Comparison of ENCODE assay signal across 13 cellular contexts in the genomic region with DNA sequence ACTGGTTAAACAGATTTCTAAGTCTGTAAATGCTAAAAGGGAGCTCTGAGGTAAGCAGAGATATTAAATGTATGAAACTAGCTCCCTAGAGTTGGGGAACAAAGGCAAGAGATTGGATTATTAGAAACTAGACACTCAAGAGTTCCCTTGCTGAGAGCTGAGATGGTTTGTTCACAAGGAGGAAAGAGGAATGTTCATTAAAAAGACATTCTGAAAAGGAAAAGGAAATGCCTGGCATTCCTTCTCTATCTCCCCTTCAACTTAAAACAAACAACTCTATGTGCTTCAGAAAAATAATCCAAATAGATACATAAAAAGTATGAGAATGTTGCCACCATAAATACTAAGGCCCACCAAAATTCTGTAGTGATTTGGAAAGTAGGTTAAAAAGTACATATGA.
A peak's percentile ranks its signal among the peaks of the same experiment; 100 is the strongest.
DNase-seq lines count a peak whose midpoint lies in the region; ATAC-seq and TF ChIP-seq lines count a peak whose summit lies in the region.
"Had no signal": no experiment of that assay in that cellular context is flagged by ENCODE, and none has a peak within 500 bp of the region (broad histone marks: within the 10 kb centered on the region; RNA-seq: fewer than 3 reads in every experiment).

No MANE protein-coding gene starts in this region.

- ATAC-seq in GM18498 (IDR thresholded peaks at IDR 0.05; ENCODE audit: unreplicated experiment), result no peak
- ATAC-seq: gastrocnemius medialis had no signal

- H3K4me3 ChIP-seq in AG04449 (ENCODE audit: low read depth, low read length) (no peak overlapping the region), HUES64 (ENCODE audit: low read length) (no peak overlapping the region)
- H3K4me3 ChIP-seq: BLaER1 treated with 17β-estradiol and CSF1 and Interleukin-3, amounts not matched to agents 10 nM and 100 nM; gastrocnemius medialis had no signal

- no peak overlapping the region for H3K4me3 Mint-ChIP-seq in endothelial cell (ENCODE audit: unreplicated experiment)
- H3K4me3 Mint-ChIP-seq: naive B cell had no signal

- peak overlapping the region; percentile 99 for H3K27ac Mint-ChIP-seq in endothelial cell (ENCODE audit: unreplicated experiment)

- TF ChIP-seq CTCF in AG04449 (IDR thresholded peaks at IDR 0.05; ENCODE audit: insufficient read depth, low read length, missing control alignments) (no peak), endothelial cell (IDR thresholded peaks at IDR 0.05; ENCODE audit: unreplicated experiment) (no peak)

- peak; percentile 59 for DNase-seq in AG04449 (ENCODE audit: low read depth, low spot score)
- no peak for DNase-seq in endothelial cell (ENCODE audit: low spot score)
- peak; percentile 41 for DNase-seq in myocyte (ENCODE audit: low read depth)
- DNase-seq in GDM1 (lab: John Stamatoyannopoulos, UW), result no peak
- DNase-seq in DMS153 treated with DMSO at 0.1 percent for 48 hours (lab: John Stamatoyannopoulos, UW; ENCODE audit: unreplicated experiment), result no peak
- no peak for DNase-seq in NCI-H748 treated with DMSO at 0.1 percent for 48 hours (lab: John Stamatoyannopoulos, UW)
- DNase-seq: amygdala, gastrocnemius medialis, naive B cell, NCI-H774 had no signal

- H3K27me3 Mint-ChIP-seq in endothelial cell (ENCODE audit: unreplicated experiment), result peaks cover 4% of the 10 kb centered on the region
- H3K27me3 Mint-ChIP-seq: naive B cell had no signal

- POLR2A ChIA-PET in AG04449 (lab: Yijun Ruan, JAX), result interaction anchor here (1.0 to 2.6 kb wide), 3 partner anchors 80 to 100 kb away, joined by 3 to 27 read pairs (median 3); a partner anchor contains a TSS

- H3K4me1 Mint-ChIP-seq in endothelial cell (ENCODE audit: unreplicated experiment), result peaks cover 61% of the 10 kb centered on the region

- H3K9me3 Mint-ChIP-seq in endothelial cell (ENCODE audit: unreplicated experiment), result no peaks in the 10 kb centered on the region

- peak overlapping the region; percentile 47; the same call in 1 of the 2 replicates for H3K9ac ChIP-seq in HUES64 (ENCODE audit: low read depth, low read length)
- H3K9ac ChIP-seq: BLaER1 treated with 17β-estradiol and CSF1 and Interleukin-3, amounts not matched to agents 10 nM and 100 nM had no signal

- peaks cover 43% of the 10 kb centered on the region for H3K4me1 ChIP-seq in HUES64 (ENCODE audit: insufficient read depth, low read length)

- no peaks in the 10 kb centered on the region for H3K36me3 Mint-ChIP-seq in endothelial cell (ENCODE audit: low read depth, unreplicated experiment)

- CTCF ChIA-PET in AG04449 (lab: Yijun Ruan, JAX), result interaction anchor here (1.0 to 3.2 kb wide), 6 partner anchors 9 to 433 kb away, joined by 4 to 14 read pairs (median 6); no protein-coding TSS in a partner anchor

- H3K36me3 ChIP-seq in HUES64 (ENCODE audit: insufficient read depth, low read length), result no peaks in the 10 kb centered on the region
- H3K36me3 ChIP-seq: gastrocnemius medialis had no signal

- H3K9me3 ChIP-seq in HUES64 (ENCODE audit: insufficient read depth, low read depth, low read length), result no peaks in the 10 kb centered on the region
- H3K9me3 ChIP-seq: BLaER1 treated with 17β-estradiol and CSF1 and Interleukin-3, amounts not matched to agents 10 nM and 100 nM; gastrocnemius medialis had no signal

- H3K27me3 ChIP-seq in HUES64 (ENCODE audit: insufficient read depth, low read length), result no peaks in the 10 kb centered on the region
- H3K27me3 ChIP-seq: BLaER1 treated with 17β-estradiol and CSF1 and Interleukin-3, amounts not matched to agents 10 nM and 100 nM; gastrocnemius medialis had no signal

- H3K27ac ChIP-seq in HUES64 (ENCODE audit: low read depth, low read length), result peak overlapping the region; percentile 82

Comparison
In these comparisons a context has a peak if more than half of its experiments do, and no peak if none do; other contexts are left out.
1. DNase-seq: peak in AG04449 (single experiment) and myocyte (single experiment); none in endothelial cell (single experiment), GDM1 (single experiment), DMS153 treated with DMSO at 0.1 percent for 48 hours (single experiment) and NCI-H748 treated with DMSO at 0.1 percent for 48 hours (single experiment).